13 cellular contexts compared by ENCODE assay signal in the genomic region with DNA sequence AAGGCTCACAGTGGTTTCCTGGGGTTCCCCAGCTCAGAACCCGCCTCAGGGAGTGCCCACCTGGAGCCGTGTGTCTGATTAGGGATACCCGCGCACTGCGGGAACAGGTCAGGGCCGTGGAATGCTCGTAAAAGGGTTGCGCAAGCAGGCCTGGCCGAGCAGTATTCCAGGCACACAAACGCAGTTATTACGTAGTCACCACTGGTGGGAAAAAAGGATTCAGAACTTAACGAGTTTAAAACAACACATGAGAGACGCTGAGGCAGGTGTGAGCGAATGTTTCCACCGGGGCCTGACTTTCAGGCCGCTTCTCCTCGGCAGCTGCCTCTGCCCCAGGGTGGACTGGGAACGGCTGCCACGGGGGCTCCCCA. TPM values are rescaled to one million over a fixed set of nuclear protein-coding genes. Genes with fewer than 3 reads are reported as not detected.
DNase-seq lines count a peak whose midpoint lies in the region; ATAC-seq and TF ChIP-seq lines count a peak whose summit lies in the region.
"Had no signal": no experiment of that assay in that cellular context is flagged by ENCODE, and none has a peak within 500 bp of the region (broad histone marks: within the 10 kb centered on the region; RNA-seq: fewer than 3 reads in every experiment).

No MANE protein-coding gene starts in this region.

- H3K4me3 ChIP-seq in colonic mucosa (no peak overlapping the region), trophoblast cell (ENCODE audit: low read depth, low read length) (no peak overlapping the region)
- H3K4me3 ChIP-seq: ascending aorta, upper lobe of left lung had no signal

- H3K4ac ChIP-seq in trophoblast cell (ENCODE audit: low read depth, low read length), result no peak overlapping the region

- no peak overlapping the region for H4K91ac ChIP-seq in trophoblast cell (ENCODE audit: low read depth, low read length)

- H3K18ac ChIP-seq in trophoblast cell (ENCODE audit: low read length), result no peak overlapping the region

- H3K36me3 ChIP-seq in colonic mucosa (no peaks in the 10 kb centered on the region), trophoblast cell (ENCODE audit: control insufficient read depth in 1 of 2, insufficient read depth in 2 of 2, low read length in 2 of 2) (no peaks in the 10 kb centered on the region)
- H3K36me3 ChIP-seq: ascending aorta, upper lobe of left lung had no signal

- no peak for TF ChIP-seq CTCF in colonic mucosa (IDR thresholded peaks at IDR 0.05)

- no peaks in the 10 kb centered on the region for H3K9me3 ChIP-seq in colonic mucosa
- peaks cover 2% of the 10 kb centered on the region for H3K9me3 ChIP-seq in trophoblast cell (ENCODE audit: insufficient read depth, low read depth, low read length)
- H3K9me3 ChIP-seq: ascending aorta had no signal

- intact Hi-C loops in colonic mucosa (cut with DNase I), result no loop called here

- H3K4me1 ChIP-seq in colonic mucosa (no peaks in the 10 kb centered on the region), trophoblast cell (ENCODE audit: control insufficient read depth in 1 of 2, insufficient read depth in 2 of 2, low read length in 2 of 2) (peaks cover 8 to 9% of the 10 kb centered on the region in 2 experiments)
- H3K4me1 ChIP-seq: ascending aorta, upper lobe of left lung had no signal

- H2AFZ ChIP-seq in trophoblast cell (ENCODE audit: insufficient read depth, low read length, poor library complexity), result no peak overlapping the region

- H3K27ac ChIP-seq in colonic mucosa (no peak overlapping the region), trophoblast cell (ENCODE audit: low read depth, low read length) (no peak overlapping the region)
- H3K27ac ChIP-seq: ascending aorta, upper lobe of left lung had no signal

- H3K27me3 ChIP-seq in colonic mucosa, result no peaks in the 10 kb centered on the region
- no peaks in the 10 kb centered on the region for H3K27me3 ChIP-seq in trophoblast cell (ENCODE audit: insufficient read depth, low read length)
- H3K27me3 ChIP-seq: ascending aorta, upper lobe of left lung had no signal

- no peak for ATAC-seq in GM18505 (IDR thresholded peaks at IDR 0.05; ENCODE audit: unreplicated experiment)

- no peak overlapping the region for H4K12ac ChIP-seq in trophoblast cell (ENCODE audit: low read depth, low read length)

- H2AK5ac ChIP-seq in trophoblast cell (ENCODE audit: low read length), result no peak overlapping the region

- no peak overlapping the region for H2BK5ac ChIP-seq in trophoblast cell (ENCODE audit: low read depth, low read length, poor library complexity)

- DNase-seq in Daoy (ENCODE audit: low read depth) (peak; percentile 74), M059J (ENCODE audit: low read depth) (peak; percentile 84), colonic mucosa (peak; percentile 56), trophoblast cell (peak; percentile 88 to 92), NCI-H2029 treated with DMSO at 0.1 percent for 48 hours (lab: John Stamatoyannopoulos, UW) (no peak), medulla oblongata (ENCODE audit: extremely low spot score) (no peak), KBM-7 (no peak)
- DNase-seq: activated CD4-positive, alpha-beta T cell treated with anti-CD3 and anti-CD28 coated beads, Interleukin-2, amount 10 ng/mL, durations not matched to agents 7 days and 5 days had no signal

- H3K4me2 ChIP-seq in trophoblast cell (ENCODE audit: low read length), result no peak overlapping the region

- WGBS in trophoblast cell (ENCODE audit: extremely low coverage, insufficient coverage, insufficient read length), result no CpG with 5 or more reads among the region's 19 CpGs

- no peak overlapping the region for H4K8ac ChIP-seq in trophoblast cell (ENCODE audit: low read depth, low read length)

- H3K9ac ChIP-seq in colonic mucosa (ENCODE audit: low read depth in 2 of 2, low read length in 2 of 2), result no peak overlapping the region
- H3K9ac ChIP-seq in trophoblast cell (ENCODE audit: low read length), result no peak overlapping the region

- H2BK12ac ChIP-seq in trophoblast cell (ENCODE audit: low read length), result no peak overlapping the region

- TF ChIP-seq POLR2A in GM18505 (IDR thresholded peaks at IDR 0.05; ENCODE audit: borderline replicate concordance, extremely low read depth, insufficient read depth, insufficient read length), result no peak

- in situ Hi-C loops in KBM-7 (cut with MboI; ENCODE audit: low pct_unique_long_range_greater_than_20kb, low sequenced_read_pairs), result no loop called here

- H3K23ac ChIP-seq in trophoblast cell (ENCODE audit: low read length), result no peak overlapping the region

- no peaks in the 10 kb centered on the region for H3K79me1 ChIP-seq in trophoblast cell (ENCODE audit: low read length)

- H2BK120ac ChIP-seq in trophoblast cell (ENCODE audit: insufficient read depth, low read length, poor library complexity), result no peak overlapping the region

- H3K14ac ChIP-seq in trophoblast cell (ENCODE audit: low read length), result no peak overlapping the region

- H3K79me2 ChIP-seq in trophoblast cell (ENCODE audit: control insufficient read depth, insufficient read depth, low read length, poor library complexity), result no peaks in the 10 kb centered on the region

RNA-seq across cellular contexts. Expression of a gene that starts 18.2 kb away (rescaled TPM):
- total RNA-seq in Daoy (2014; rRNA removed; shearing (Covaris generic)), result 0.06 TPM in 1 of 2 replicates, not detected in the other
- total RNA-seq in M059J (2014; rRNA removed; shearing (Covaris generic)), result not detected in 2 replicates
- 1 to 10 TPM; 2.0 to 3.8 TPM for total RNA-seq in colonic mucosa
- 0.17 and 0.18 TPM in 2 replicates for polyA plus RNA-seq in trophoblast cell (2013)
- total RNA-seq: ascending aorta, LHCN-M2 had no signal

RNA-seq across cellular contexts. Expression of a gene that starts 32.1 kb away (rescaled TPM):
- 18.6 and 44.7 TPM in 2 replicates for total RNA-seq in Daoy (2014; rRNA removed; shearing (Covaris generic))
- 9.0 and 18.0 TPM in 2 replicates for total RNA-seq in M059J (2014; rRNA removed; shearing (Covaris generic))
- 10 to 100 TPM; 27.0 to 42.0 TPM for total RNA-seq in colonic mucosa
- polyA plus RNA-seq in trophoblast cell (2013), result 12.5 and 13.9 TPM in 2 replicates

RNA-seq across cellular contexts. Expression of a gene that starts 35.8 kb away (rescaled TPM):
- not detected in 2 replicates for total RNA-seq in Daoy (2014; rRNA removed; shearing (Covaris generic))
- 1.6 TPM in 1 of 2 replicates, not detected in the other for total RNA-seq in M059J (2014; rRNA removed; shearing (Covaris generic))
- 1 to 10 TPM; 2.5 to 4.2 TPM for total RNA-seq in colonic mucosa
- 0.21 and 0.22 TPM in 2 replicates for polyA plus RNA-seq in trophoblast cell (2013)
- total RNA-seq: activated CD4-positive, alpha-beta T cell treated with anti-CD3 and anti-CD28 coated beads, Interleukin-2, amount 10 ng/mL, durations not matched to agents 7 days and 5 days; ascending aorta; glomerular endothelial cell; LHCN-M2 had no signal

Comparison
In these comparisons a context has a peak if more than half of its experiments do, and no peak if none do; other contexts are left out.
1. DNase-seq: peak in Daoy (single experiment), M059J (single experiment), colonic mucosa (single experiment) and trophoblast cell (2 of 2); none in NCI-H2029 treated with DMSO at 0.1 percent for 48 hours (single experiment), medulla oblongata (single experiment) and KBM-7 (single experiment).